Comparison of ENCODE assay signal across 1 cellular context in the genomic region with DNA sequence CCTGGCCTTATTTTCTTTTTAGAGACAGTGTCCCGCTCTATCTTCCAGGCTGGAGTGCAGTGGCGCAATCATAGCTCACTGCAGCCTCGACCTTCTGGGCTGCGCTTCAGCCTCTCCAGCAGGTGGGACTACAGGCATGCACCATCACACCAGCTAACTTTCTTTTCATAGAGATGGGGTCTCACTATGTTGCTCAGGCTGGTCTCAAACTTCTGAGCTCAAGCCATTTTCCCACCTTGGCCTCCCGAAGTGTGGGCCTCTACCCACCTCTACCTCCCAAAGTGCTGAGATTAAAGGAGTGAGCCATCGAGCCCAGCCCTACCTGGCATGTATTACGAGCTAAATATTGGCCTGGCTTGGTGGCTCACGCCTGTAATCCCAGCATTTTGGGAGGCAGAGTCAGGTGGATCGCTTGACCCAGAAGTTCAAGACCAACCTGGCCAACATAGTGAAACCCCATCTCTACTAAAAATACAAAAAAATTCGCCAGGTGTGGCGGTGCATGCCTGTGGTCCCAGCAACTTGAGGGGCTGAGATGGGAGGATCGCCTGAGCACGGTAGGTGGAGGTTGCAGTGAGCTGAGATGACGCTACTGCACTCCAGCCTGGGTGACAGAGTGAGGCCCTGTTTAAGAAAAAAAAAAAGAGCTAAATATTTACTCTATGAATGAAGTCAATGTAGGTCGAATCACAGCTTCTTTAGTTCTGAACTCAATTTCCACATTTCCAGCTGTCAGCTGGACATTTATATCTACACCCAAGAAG.
TF ChIP-seq lines count a peak whose summit lies in the region.

No MANE protein-coding gene starts in this region.

TF ChIP-seq in HepG2, 621 proteins besides CTCF, POLR2A, EP300 and RAD21 (continues in another document):
- TF ChIP-seq ARNT2 (CRISPR knock-in tag; IDR thresholded peaks at IDR 0.05; ENCODE audit: low read depth) (no peak), HIVEP1 (CRISPR knock-in tag; IDR thresholded peaks at IDR 0.05) (no peak), ZNF788 (CRISPR knock-in tag; IDR thresholded peaks at IDR 0.05; ENCODE audit: borderline replicate concordance) (peak; percentile 28; the same call in 1 of the 2 replicates), HOXA3 (CRISPR knock-in tag; IDR thresholded peaks at IDR 0.05) (peak; percentile 39; the same call in 1 of the 2 replicates), ZNF598 (CRISPR knock-in tag; IDR thresholded peaks at IDR 0.05; ENCODE audit: borderline replicate concordance) (peak; percentile 4; the same call in 1 of the 2 replicates), ZBTB38 (CRISPR knock-in tag; IDR thresholded peaks at IDR 0.05) (peak; percentile 34; the same call in 1 of the 2 replicates), ZNF543 (CRISPR knock-in tag; IDR thresholded peaks at IDR 0.05) (no peak), THAP11 (CRISPR knock-in tag; IDR thresholded peaks at IDR 0.05) (no peak), ZNF121 (CRISPR knock-in tag; IDR thresholded peaks at IDR 0.05) (peak; percentile 99), KLF13 (CRISPR knock-in tag; IDR thresholded peaks at IDR 0.05) (peak; percentile 48; the same call in 1 of the 2 replicates), SRSF9 (IDR thresholded peaks at IDR 0.05; ENCODE audit: borderline replicate concordance, insufficient read depth, low read depth, low read length, poor library complexity, severe bottlenecking) (no peak), ZNF333 (CRISPR knock-in tag; IDR thresholded peaks at IDR 0.05; ENCODE audit: borderline replicate concordance) (no peak), ZNF460 (CRISPR knock-in tag; IDR thresholded peaks at IDR 0.05; ENCODE audit: borderline replicate concordance) (peak; percentile 81), KAT8 (CRISPR knock-in tag; IDR thresholded peaks at IDR 0.05) (0 out of 2 replicates have a peak, but pooled peaks have one; percentile 27), RCOR2 (CRISPR knock-in tag; IDR thresholded peaks at IDR 0.05) (peak; percentile 77; the same call in 1 of the 2 replicates), ZNF292 (CRISPR knock-in tag; IDR thresholded peaks at IDR 0.05; ENCODE audit: borderline replicate concordance, low read depth) (0 out of 2 replicates have a peak, but pooled peaks have one; percentile 63), ZNF441 (CRISPR knock-in tag; IDR thresholded peaks at IDR 0.05; ENCODE audit: borderline replicate concordance) (peak; percentile 10; the same call in 1 of the 2 replicates), BRCA1 (CRISPR knock-in tag; IDR thresholded peaks at IDR 0.05) (no peak), TBX2 (CRISPR knock-in tag; IDR thresholded peaks at IDR 0.05; ENCODE audit: borderline replicate concordance) (peak; percentile 27; the same call in 1 of the 2 replicates), ZBTB7B (CRISPR knock-in tag; IDR thresholded peaks at IDR 0.05) (0 out of 2 replicates have a peak, but pooled peaks have one; percentile 23)
- TF ChIP-seq, protein P1, sequence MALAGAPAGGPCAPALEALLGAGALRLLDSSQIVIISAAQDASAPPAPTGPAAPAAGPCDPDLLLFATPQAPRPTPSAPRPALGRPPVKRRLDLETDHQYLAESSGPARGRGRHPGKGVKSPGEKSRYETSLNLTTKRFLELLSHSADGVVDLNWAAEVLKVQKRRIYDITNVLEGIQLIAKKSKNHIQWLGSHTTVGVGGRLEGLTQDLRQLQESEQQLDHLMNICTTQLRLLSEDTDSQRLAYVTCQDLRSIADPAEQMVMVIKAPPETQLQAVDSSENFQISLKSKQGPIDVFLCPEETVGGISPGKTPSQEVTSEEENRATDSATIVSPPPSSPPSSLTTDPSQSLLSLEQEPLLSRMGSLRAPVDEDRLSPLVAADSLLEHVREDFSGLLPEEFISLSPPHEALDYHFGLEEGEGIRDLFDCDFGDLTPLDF (CRISPR knock-in tag; IDR thresholded peaks at IDR 0.05) = no peak
- TF ChIP-seq, protein P2, sequence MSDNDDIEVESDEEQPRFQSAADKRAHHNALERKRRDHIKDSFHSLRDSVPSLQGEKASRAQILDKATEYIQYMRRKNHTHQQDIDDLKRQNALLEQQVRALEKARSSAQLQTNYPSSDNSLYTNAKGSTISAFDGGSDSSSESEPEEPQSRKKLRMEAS (IDR thresholded peaks at IDR 0.05) = peak; percentile 27; the same call in 1 of the 2 replicates
- TF ChIP-seq, protein P3, sequence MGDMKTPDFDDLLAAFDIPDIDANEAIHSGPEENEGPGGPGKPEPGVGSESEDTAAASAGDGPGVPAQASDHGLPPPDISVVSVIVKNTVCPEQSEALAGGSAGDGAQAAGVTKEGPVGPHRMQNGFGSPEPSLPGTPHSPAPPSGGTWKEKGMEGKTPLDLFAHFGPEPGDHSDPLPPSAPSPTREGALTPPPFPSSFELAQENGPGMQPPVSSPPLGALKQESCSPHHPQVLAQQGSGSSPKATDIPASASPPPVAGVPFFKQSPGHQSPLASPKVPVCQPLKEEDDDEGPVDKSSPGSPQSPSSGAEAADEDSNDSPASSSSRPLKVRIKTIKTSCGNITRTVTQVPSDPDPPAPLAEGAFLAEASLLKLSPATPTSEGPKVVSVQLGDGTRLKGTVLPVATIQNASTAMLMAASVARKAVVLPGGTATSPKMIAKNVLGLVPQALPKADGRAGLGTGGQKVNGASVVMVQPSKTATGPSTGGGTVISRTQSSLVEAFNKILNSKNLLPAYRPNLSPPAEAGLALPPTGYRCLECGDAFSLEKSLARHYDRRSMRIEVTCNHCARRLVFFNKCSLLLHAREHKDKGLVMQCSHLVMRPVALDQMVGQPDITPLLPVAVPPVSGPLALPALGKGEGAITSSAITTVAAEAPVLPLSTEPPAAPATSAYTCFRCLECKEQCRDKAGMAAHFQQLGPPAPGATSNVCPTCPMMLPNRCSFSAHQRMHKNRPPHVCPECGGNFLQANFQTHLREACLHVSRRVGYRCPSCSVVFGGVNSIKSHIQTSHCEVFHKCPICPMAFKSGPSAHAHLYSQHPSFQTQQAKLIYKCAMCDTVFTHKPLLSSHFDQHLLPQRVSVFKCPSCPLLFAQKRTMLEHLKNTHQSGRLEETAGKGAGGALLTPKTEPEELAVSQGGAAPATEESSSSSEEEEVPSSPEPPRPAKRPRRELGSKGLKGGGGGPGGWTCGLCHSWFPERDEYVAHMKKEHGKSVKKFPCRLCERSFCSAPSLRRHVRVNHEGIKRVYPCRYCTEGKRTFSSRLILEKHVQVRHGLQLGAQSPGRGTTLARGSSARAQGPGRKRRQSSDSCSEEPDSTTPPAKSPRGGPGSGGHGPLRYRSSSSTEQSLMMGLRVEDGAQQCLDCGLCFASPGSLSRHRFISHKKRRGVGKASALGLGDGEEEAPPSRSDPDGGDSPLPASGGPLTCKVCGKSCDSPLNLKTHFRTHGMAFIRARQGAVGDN (CRISPR knock-in tag; IDR thresholded peaks at IDR 0.05) = peak; percentile 41
- TF ChIP-seq, protein P4, sequence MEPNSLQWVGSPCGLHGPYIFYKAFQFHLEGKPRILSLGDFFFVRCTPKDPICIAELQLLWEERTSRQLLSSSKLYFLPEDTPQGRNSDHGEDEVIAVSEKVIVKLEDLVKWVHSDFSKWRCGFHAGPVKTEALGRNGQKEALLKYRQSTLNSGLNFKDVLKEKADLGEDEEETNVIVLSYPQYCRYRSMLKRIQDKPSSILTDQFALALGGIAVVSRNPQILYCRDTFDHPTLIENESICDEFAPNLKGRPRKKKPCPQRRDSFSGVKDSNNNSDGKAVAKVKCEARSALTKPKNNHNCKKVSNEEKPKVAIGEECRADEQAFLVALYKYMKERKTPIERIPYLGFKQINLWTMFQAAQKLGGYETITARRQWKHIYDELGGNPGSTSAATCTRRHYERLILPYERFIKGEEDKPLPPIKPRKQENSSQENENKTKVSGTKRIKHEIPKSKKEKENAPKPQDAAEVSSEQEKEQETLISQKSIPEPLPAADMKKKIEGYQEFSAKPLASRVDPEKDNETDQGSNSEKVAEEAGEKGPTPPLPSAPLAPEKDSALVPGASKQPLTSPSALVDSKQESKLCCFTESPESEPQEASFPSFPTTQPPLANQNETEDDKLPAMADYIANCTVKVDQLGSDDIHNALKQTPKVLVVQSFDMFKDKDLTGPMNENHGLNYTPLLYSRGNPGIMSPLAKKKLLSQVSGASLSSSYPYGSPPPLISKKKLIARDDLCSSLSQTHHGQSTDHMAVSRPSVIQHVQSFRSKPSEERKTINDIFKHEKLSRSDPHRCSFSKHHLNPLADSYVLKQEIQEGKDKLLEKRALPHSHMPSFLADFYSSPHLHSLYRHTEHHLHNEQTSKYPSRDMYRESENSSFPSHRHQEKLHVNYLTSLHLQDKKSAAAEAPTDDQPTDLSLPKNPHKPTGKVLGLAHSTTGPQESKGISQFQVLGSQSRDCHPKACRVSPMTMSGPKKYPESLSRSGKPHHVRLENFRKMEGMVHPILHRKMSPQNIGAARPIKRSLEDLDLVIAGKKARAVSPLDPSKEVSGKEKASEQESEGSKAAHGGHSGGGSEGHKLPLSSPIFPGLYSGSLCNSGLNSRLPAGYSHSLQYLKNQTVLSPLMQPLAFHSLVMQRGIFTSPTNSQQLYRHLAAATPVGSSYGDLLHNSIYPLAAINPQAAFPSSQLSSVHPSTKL (CRISPR knock-in tag; IDR thresholded peaks at IDR 0.05) = peak; percentile 37; the same call in 1 of the 2 replicates
- TF ChIP-seq, protein P5, sequence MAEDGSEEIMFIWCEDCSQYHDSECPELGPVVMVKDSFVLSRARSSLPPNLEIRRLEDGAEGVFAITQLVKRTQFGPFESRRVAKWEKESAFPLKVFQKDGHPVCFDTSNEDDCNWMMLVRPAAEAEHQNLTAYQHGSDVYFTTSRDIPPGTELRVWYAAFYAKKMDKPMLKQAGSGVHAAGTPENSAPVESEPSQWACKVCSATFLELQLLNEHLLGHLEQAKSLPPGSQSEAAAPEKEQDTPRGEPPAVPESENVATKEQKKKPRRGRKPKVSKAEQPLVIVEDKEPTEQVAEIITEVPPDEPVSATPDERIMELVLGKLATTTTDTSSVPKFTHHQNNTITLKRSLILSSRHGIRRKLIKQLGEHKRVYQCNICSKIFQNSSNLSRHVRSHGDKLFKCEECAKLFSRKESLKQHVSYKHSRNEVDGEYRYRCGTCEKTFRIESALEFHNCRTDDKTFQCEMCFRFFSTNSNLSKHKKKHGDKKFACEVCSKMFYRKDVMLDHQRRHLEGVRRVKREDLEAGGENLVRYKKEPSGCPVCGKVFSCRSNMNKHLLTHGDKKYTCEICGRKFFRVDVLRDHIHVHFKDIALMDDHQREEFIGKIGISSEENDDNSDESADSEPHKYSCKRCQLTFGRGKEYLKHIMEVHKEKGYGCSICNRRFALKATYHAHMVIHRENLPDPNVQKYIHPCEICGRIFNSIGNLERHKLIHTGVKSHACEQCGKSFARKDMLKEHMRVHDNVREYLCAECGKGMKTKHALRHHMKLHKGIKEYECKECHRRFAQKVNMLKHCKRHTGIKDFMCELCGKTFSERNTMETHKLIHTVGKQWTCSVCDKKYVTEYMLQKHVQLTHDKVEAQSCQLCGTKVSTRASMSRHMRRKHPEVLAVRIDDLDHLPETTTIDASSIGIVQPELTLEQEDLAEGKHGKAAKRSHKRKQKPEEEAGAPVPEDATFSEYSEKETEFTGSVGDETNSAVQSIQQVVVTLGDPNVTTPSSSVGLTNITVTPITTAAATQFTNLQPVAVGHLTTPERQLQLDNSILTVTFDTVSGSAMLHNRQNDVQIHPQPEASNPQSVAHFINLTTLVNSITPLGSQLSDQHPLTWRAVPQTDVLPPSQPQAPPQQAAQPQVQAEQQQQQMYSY (CRISPR knock-in tag; IDR thresholded peaks at IDR 0.05) = no peak
- TF ChIP-seq, protein P6, sequence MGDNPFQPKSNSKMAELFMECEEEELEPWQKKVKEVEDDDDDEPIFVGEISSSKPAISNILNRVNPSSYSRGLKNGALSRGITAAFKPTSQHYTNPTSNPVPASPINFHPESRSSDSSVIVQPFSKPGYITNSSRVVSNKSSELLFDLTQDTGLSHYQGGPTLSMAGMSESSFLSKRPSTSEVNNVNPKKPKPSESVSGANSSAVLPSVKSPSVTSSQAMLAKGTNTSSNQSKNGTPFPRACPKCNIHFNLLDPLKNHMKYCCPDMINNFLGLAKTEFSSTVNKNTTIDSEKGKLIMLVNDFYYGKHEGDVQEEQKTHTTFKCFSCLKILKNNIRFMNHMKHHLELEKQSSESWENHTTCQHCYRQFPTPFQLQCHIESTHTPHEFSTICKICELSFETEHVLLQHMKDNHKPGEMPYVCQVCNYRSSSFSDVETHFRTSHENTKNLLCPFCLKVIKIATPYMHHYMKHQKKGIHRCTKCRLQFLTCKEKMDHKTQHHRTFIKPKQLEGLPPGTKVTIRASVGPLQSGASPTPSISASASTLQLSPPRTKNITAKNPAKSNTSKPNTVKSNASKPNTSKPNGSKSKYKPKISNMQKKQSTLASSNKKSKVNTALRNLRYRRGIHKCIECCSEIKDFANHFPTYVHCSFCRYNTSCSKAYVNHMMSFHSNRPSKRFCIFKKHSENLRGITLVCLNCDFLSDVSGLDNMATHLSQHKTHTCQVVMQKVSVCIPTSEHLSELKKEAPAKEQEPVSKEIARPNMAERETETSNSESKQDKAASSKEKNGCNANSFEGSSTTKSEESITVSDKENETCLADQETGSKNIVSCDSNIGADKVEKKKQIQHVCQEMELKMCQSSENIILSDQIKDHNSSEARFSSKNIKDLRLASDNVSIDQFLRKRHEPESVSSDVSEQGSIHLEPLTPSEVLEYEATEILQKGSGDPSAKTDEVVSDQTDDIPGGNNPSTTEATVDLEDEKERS (CRISPR knock-in tag; IDR thresholded peaks at IDR 0.05) = peak; percentile 63; the same call in 1 of the 2 replicates
- TF ChIP-seq, protein P7, sequence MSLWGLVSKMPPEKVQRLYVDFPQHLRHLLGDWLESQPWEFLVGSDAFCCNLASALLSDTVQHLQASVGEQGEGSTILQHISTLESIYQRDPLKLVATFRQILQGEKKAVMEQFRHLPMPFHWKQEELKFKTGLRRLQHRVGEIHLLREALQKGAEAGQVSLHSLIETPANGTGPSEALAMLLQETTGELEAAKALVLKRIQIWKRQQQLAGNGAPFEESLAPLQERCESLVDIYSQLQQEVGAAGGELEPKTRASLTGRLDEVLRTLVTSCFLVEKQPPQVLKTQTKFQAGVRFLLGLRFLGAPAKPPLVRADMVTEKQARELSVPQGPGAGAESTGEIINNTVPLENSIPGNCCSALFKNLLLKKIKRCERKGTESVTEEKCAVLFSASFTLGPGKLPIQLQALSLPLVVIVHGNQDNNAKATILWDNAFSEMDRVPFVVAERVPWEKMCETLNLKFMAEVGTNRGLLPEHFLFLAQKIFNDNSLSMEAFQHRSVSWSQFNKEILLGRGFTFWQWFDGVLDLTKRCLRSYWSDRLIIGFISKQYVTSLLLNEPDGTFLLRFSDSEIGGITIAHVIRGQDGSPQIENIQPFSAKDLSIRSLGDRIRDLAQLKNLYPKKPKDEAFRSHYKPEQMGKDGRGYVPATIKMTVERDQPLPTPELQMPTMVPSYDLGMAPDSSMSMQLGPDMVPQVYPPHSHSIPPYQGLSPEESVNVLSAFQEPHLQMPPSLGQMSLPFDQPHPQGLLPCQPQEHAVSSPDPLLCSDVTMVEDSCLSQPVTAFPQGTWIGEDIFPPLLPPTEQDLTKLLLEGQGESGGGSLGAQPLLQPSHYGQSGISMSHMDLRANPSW (CRISPR knock-in tag; IDR thresholded peaks at IDR 0.05; ENCODE audit: borderline replicate concordance) = no peak
- TF ChIP-seq, protein P8, sequence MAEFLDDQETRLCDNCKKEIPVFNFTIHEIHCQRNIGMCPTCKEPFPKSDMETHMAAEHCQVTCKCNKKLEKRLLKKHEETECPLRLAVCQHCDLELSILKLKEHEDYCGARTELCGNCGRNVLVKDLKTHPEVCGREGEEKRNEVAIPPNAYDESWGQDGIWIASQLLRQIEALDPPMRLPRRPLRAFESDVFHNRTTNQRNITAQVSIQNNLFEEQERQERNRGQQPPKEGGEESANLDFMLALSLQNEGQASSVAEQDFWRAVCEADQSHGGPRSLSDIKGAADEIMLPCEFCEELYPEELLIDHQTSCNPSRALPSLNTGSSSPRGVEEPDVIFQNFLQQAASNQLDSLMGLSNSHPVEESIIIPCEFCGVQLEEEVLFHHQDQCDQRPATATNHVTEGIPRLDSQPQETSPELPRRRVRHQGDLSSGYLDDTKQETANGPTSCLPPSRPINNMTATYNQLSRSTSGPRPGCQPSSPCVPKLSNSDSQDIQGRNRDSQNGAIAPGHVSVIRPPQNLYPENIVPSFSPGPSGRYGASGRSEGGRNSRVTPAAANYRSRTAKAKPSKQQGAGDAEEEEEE (CRISPR knock-in tag; IDR thresholded peaks at IDR 0.05; ENCODE audit: borderline replicate concordance) = peak; percentile 35; the same call in 1 of the 2 replicates
